ENCODE assay signal across 8 cellular contexts in genomic region chr14:34628681-34629135, GRCh38. TPM values are rescaled to one million over a fixed set of nuclear protein-coding genes. Genes with fewer than 3 reads are reported as not detected.
A peak's percentile ranks its signal among the peaks of the same experiment; 100 is the strongest.
DNase-seq lines count a peak whose midpoint lies in the region; ATAC-seq and TF ChIP-seq lines count a peak whose summit lies in the region.

No MANE protein-coding gene starts in this region.

- TF ChIP-seq POLR2A in thyroid gland (IDR thresholded peaks at IDR 0.05) = no peak

- no peaks in the 10 kb centered on the region for H4K20me1 ChIP-seq in PC-3 (ENCODE audit: low read length)

- peaks cover 4% of the 10 kb centered on the region for H3K4me1 ChIP-seq in PC-3 (ENCODE audit: insufficient read depth, low read length)
- H3K4me1 ChIP-seq in tibial artery = peaks cover 0 to 34% (median 13%) of the 10 kb centered on the region in 4 donors
- H3K4me1 ChIP-seq in thyroid gland = peaks cover 0 to 12% of the 10 kb centered on the region in 2 donors

- no peaks in the 10 kb centered on the region for H3F3A ChIP-seq in PC-3 (ENCODE audit: low read length, unreplicated experiment)

- no peaks in the 10 kb centered on the region for H3K27me3 ChIP-seq in PC-3 (ENCODE audit: low read length)
- H3K27me3 ChIP-seq in tibial artery = no peaks in the 10 kb centered on the region
- no peaks in the 10 kb centered on the region for H3K27me3 ChIP-seq in thyroid gland

- BruUV-seq in PC-3 (replicated peaks; lab: Mats Ljungman, UMichigan) = no TSS peak

- H3K4me3 ChIP-seq in PC-3 (ENCODE audit: low read length) = peak overlapping the region; percentile 75
- H3K4me3 ChIP-seq in astrocyte of the cerebellum (ENCODE audit: low read depth, low read length) = peak overlapping the region; percentile 96
- peak overlapping the region; percentile 67 to 97 for H3K4me3 ChIP-seq in tibial artery
- peak overlapping the region in 1 of 3 donors; percentile 59 for H3K4me3 ChIP-seq in thyroid gland (replicated peaks in 1 of 3)

- intact Hi-C loops in PC-3 (cut with micrococcal nuclease) = no loop called here
- intact Hi-C loops in left colon (cut with DNase I, micrococcal nuclease) = no loop called here
- intact Hi-C loops in tibial artery (cut with DNase I; ENCODE audit: low total_unique reads) = loop anchor here (10.0 kb wide), 1 partner anchor 94 kb away; the partner anchor contains the start of gene EAPP
- intact Hi-C loops in thyroid gland (cut with DNase I) = no loop called here

- H3K36me3 ChIP-seq in PC-3 (ENCODE audit: low read depth, low read length) = no peaks in the 10 kb centered on the region
- peaks cover 0 to 13% (median 0%) of the 10 kb centered on the region in 3 donors for H3K36me3 ChIP-seq in tibial artery
- H3K36me3 ChIP-seq in thyroid gland = no peaks in the 10 kb centered on the region

- H3K9me3 ChIP-seq in PC-3 (ENCODE audit: low read length) (no peaks in the 10 kb centered on the region), tibial artery (no peaks in the 10 kb centered on the region), thyroid gland (no peaks in the 10 kb centered on the region)

- H3K27ac ChIP-seq in PC-3 (ENCODE audit: low read length) = no peak overlapping the region
- peak overlapping the region in 1 of 2 donors; percentile 96 for H3K27ac ChIP-seq in tibial artery
- H3K27ac ChIP-seq in thyroid gland = peak overlapping the region in 1 of 3 donors; percentile 93

- peak overlapping the region; percentile 93; the same call in 1 of the 2 replicates for H3K9ac ChIP-seq in PC-3 (ENCODE audit: low read length)

- peaks cover 36% of the 10 kb centered on the region for H3K79me2 ChIP-seq in PC-3 (ENCODE audit: low read length)

- CTCF ChIA-PET in PC-3 (lab: Charles Lee) = no interaction called here

- peak overlapping the region; percentile 81 for H3K4me2 ChIP-seq in PC-3 (ENCODE audit: low read length)

- in situ Hi-C loops in astrocyte of the cerebellum (cut with HindIII; ENCODE audit: low sequenced_read_pairs) = no loop called here

- ATAC-seq in PC-3 (peak; percentile 9; the same call in 1 of the 2 replicates), left colon (peak; percentile 71), HG02885 (IDR thresholded peaks at IDR 0.05; ENCODE audit: poor library complexity, unreplicated experiment) (no peak)

- DNase-seq in EL = peak; percentile 52
- no peak for DNase-seq in PC-3
- no peak for DNase-seq in astrocyte of the cerebellum (ENCODE audit: low read depth)
- DNase-seq in left colon = peak; percentile 65 to 68
- DNase-seq in tibial artery = no peak
- DNase-seq in activated CD4-positive, CD25-positive, alpha-beta regulatory T cell (lab: John Stamatoyannopoulos, UW) = no peak
- no peak for DNase-seq in thyroid gland

- no peak overlapping the region for H2AFZ ChIP-seq in PC-3 (ENCODE audit: low read length)

- TF ChIP-seq CTCF in PC-3 (conservative IDR thresholded peaks at IDR 0.05; ENCODE audit: low read depth, low read length) (no peak), astrocyte of the cerebellum (IDR thresholded peaks at IDR 0.05; ENCODE audit: low read depth, low read length, missing control alignments) (no peak), tibial artery (IDR thresholded peaks at IDR 0.05) (no peak), thyroid gland (IDR thresholded peaks at IDR 0.05) (no peak)

- WGBS in thyroid gland, 2 donors = 32 to 33% methylated on average over 5 of the region's 5 CpGs

- POLR2A ChIA-PET in PC-3 (lab: Charles Lee; ENCODE audit: unreplicated experiment) = interaction anchor here (0.5 kb wide), 1 partner anchor 490 kb away, joined by 3 read pairs; no protein-coding TSS in a partner anchor

- H3K9me2 ChIP-seq in PC-3 (replicated peaks; ENCODE audit: low read length) = no peaks in the 10 kb centered on the region

RNA-seq across cellular contexts. Expression of gene SNX6, which starts 1.2 kb away (rescaled TPM):
- 46.8 and 53.9 TPM in 2 replicates for total RNA-seq in PC-3 (2014; rRNA removed)
- total RNA-seq in left colon = 10 to 100 TPM; 83.1 to 87.0 TPM
- total RNA-seq in thyroid gland = 100 to 1,000 TPM in 2 of 4 donors, 10 to 100 TPM in 2; 80.8 to 154 (median 98.6) TPM

Comparison
In these comparisons a context has a peak if more than half of its experiments do, and no peak if none do; other contexts are left out.
1. DNase-seq: peak in EL (single experiment) and left colon (2 of 2); none in PC-3 (single experiment), astrocyte of the cerebellum (single experiment), tibial artery (0 of 2), activated CD4-positive, CD25-positive, alpha-beta regulatory T cell (0 of 4) and thyroid gland (0 of 2).